ENCODE assay signal across 1 cellular context in the genomic region with DNA sequence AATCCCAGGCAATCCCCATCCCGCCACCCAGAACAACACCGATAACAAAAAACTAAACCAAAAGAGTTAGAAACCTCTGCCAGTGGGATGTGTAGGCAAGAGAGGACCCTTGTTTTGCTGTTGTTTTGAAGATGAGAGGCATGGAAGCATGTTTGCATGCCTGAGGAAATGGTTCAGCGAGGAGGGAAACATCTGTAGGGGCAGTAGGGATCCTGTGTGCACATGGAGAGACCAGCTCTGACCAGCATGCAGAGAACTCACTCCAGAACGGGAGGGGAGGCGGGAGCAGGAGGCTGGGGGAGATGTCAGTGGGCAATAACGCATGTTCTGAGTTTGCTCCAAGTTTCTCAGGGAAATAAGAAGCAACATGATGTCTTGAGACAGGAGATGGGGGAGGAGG.
TF ChIP-seq lines count a peak whose summit lies in the region.

No MANE protein-coding gene starts in this region.

TF ChIP-seq in GM23338, 12 proteins besides CTCF, POLR2A, EP300 and RAD21 (continued from another document):
- no peak for TF ChIP-seq JUNB (IDR thresholded peaks at IDR 0.05; ENCODE audit: unreplicated experiment)
- TF ChIP-seq POLR2AphosphoS5 (IDR thresholded peaks at IDR 0.05; ENCODE audit: low read depth), result no peak
- TF ChIP-seq CREB1 (CRISPR knock-in tag; IDR thresholded peaks at IDR 0.05; ENCODE audit: low read depth), result no peak
- TF ChIP-seq, protein P1, sequence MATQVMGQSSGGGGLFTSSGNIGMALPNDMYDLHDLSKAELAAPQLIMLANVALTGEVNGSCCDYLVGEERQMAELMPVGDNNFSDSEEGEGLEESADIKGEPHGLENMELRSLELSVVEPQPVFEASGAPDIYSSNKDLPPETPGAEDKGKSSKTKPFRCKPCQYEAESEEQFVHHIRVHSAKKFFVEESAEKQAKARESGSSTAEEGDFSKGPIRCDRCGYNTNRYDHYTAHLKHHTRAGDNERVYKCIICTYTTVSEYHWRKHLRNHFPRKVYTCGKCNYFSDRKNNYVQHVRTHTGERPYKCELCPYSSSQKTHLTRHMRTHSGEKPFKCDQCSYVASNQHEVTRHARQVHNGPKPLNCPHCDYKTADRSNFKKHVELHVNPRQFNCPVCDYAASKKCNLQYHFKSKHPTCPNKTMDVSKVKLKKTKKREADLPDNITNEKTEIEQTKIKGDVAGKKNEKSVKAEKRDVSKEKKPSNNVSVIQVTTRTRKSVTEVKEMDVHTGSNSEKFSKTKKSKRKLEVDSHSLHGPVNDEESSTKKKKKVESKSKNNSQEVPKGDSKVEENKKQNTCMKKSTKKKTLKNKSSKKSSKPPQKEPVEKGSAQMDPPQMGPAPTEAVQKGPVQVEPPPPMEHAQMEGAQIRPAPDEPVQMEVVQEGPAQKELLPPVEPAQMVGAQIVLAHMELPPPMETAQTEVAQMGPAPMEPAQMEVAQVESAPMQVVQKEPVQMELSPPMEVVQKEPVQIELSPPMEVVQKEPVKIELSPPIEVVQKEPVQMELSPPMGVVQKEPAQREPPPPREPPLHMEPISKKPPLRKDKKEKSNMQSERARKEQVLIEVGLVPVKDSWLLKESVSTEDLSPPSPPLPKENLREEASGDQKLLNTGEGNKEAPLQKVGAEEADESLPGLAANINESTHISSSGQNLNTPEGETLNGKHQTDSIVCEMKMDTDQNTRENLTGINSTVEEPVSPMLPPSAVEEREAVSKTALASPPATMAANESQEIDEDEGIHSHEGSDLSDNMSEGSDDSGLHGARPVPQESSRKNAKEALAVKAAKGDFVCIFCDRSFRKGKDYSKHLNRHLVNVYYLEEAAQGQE (IDR thresholded peaks at IDR 0.05; ENCODE audit: unreplicated experiment), result no peak
